23 cellular contexts compared by ENCODE assay signal in the genomic region with DNA sequence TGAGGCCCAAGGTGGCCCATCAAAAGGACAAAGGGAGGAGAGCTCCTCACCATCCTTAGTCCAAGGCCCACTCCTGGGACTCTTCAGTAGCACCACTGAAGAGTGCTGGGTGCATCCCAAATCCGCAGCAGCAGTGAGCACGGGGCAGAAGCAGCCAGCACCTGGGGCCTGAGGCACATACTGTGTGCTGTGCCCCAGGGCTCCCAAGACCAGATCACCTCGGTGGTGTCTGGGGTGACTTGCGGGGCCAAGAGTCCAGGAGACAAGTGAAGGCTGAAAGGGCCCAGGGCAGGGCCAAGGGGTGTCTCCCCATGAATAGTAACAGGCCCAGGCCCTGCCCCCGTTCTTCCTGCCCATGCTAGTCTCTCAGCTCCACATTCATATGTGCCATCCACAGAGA. TPM values are rescaled to one million over a fixed set of nuclear protein-coding genes. Genes with fewer than 3 reads are reported as not detected.
A peak's percentile ranks its signal among the peaks of the same experiment; 100 is the strongest.
DNase-seq lines count a peak whose midpoint lies in the region; ATAC-seq, FAIRE-seq and TF ChIP-seq lines count a peak whose summit lies in the region.
"Had no signal": no experiment of that assay in that cellular context is flagged by ENCODE, and none has a peak within 500 bp of the region (broad histone marks: within the 10 kb centered on the region; RNA-seq: fewer than 3 reads in every experiment).

No MANE protein-coding gene starts in this region.

- no peak overlapping the region for H2AFZ ChIP-seq in GM12878 (ENCODE audit: control insufficient read depth, low read depth, low read length)
- no peak overlapping the region for H2AFZ ChIP-seq in neuronal stem cell (ENCODE audit: low read length)
- H2AFZ ChIP-seq in OCI-LY7 (ENCODE audit: low read length) = no peak overlapping the region
- H2AFZ ChIP-seq: PC-9 had no signal

- in situ Hi-C loops in GM12878 (cut with MboI) = no loop called here

- H2BK12ac ChIP-seq in neuronal stem cell (ENCODE audit: low read length) = no peak overlapping the region

- H3K4me3 Mint-ChIP-seq in activated CD8-positive, alpha-beta T cell treated with anti-CD3 and anti-CD28 coated beads for 36 hours = no peak overlapping the region
- no peak overlapping the region for H3K4me3 Mint-ChIP-seq in activated CD8-positive, alpha-beta T cell treated with anti-CD3 and anti-CD28 coated beads, Interleukin-2, amount 10 ng/mL, durations not matched to agents 7 days and 5 days
- no peak overlapping the region for H3K4me3 Mint-ChIP-seq in stimulated activated memory B cell treated with anti-CD40 and anti-IgM and Interleukin-4, amounts not matched to agents 10 μg/mL and 1 μg/mL and 100 μg/mL, for 72 hours
- H3K4me3 Mint-ChIP-seq: B cell had no signal

- TF ChIP-seq RAD21 in GM12878 (IDR thresholded peaks at IDR 0.05; ENCODE audit: insufficient read depth, low read depth, low read length) = no peak

- TF ChIP-seq CTCF in activated CD8-positive, alpha-beta T cell treated with anti-CD3 and anti-CD28 coated beads for 36 hours (IDR thresholded peaks at IDR 0.05) = no peak
- TF ChIP-seq CTCF in GM12878 (IDR thresholded peaks at IDR 0.05 in 2 of 3, conservative IDR thresholded peaks at IDR 0.05 in 1 of 3; ENCODE audit: control insufficient read depth in 2 of 3, extremely low read depth in 1 of 3, insufficient read depth in 1 of 3, low read depth in 3 of 3, low read length in 3 of 3) (no peak), OCI-LY7 (conservative IDR thresholded peaks at IDR 0.05; ENCODE audit: low read length) (no peak)

- H3K9ac ChIP-seq in GM12878 (ENCODE audit: control insufficient read depth, insufficient read depth, low read length) = no peak overlapping the region
- H3K9ac ChIP-seq in neuronal stem cell (ENCODE audit: low read depth, low read length, poor library complexity) = no peak overlapping the region

- H3K79me1 ChIP-seq in neuronal stem cell (ENCODE audit: low read depth, low read length) = no peaks in the 10 kb centered on the region

- peaks cover 10% of the 10 kb centered on the region for H3K27me3 Mint-ChIP-seq in activated CD8-positive, alpha-beta T cell treated with anti-CD3 and anti-CD28 coated beads for 36 hours
- H3K27me3 Mint-ChIP-seq in activated CD8-positive, alpha-beta T cell treated with anti-CD3 and anti-CD28 coated beads, Interleukin-2, amount 10 ng/mL, durations not matched to agents 7 days and 5 days (ENCODE audit: low read depth) = peaks cover 17% of the 10 kb centered on the region
- peaks cover 18% of the 10 kb centered on the region for H3K27me3 Mint-ChIP-seq in stimulated activated memory B cell treated with anti-CD40 and anti-IgM and Interleukin-4, amounts not matched to agents 10 μg/mL and 1 μg/mL and 100 μg/mL, for 72 hours

- H3K18ac ChIP-seq in neuronal stem cell (ENCODE audit: low read length) = peak overlapping the region; percentile 44

- TF ChIP-seq POLR2A in GM12878 (IDR thresholded peaks at IDR 0.05; ENCODE audit: low read depth, low read length) = no peak

- H3K4me1 Mint-ChIP-seq in activated CD8-positive, alpha-beta T cell treated with anti-CD3 and anti-CD28 coated beads for 36 hours (ENCODE audit: low read depth) = no peaks in the 10 kb centered on the region
- H3K4me1 Mint-ChIP-seq in activated CD8-positive, alpha-beta T cell treated with anti-CD3 and anti-CD28 coated beads, Interleukin-2, amount 10 ng/mL, durations not matched to agents 7 days and 5 days (ENCODE audit: low read depth) = no peaks in the 10 kb centered on the region
- no peaks in the 10 kb centered on the region for H3K4me1 Mint-ChIP-seq in stimulated activated memory B cell treated with anti-CD40 and anti-IgM and Interleukin-4, amounts not matched to agents 10 μg/mL and 1 μg/mL and 100 μg/mL, for 72 hours

- H3K14ac ChIP-seq in neuronal stem cell (ENCODE audit: low read length) = no peak overlapping the region

- no peaks in the 10 kb centered on the region; a peak in 2 of 4 replicates for H3K27me3 ChIP-seq in GM12878 (replicated peaks in 1 of 2; ENCODE audit: control insufficient read depth in 2 of 2, insufficient read depth in 2 of 2, low read length in 1 of 2)
- peaks cover 0 to 25% (median 0%) of the 10 kb centered on the region in 3 experiments for H3K27me3 ChIP-seq in neuronal stem cell (ENCODE audit: control insufficient read depth in 3 of 3, insufficient read depth in 3 of 3, low read depth in 1 of 3, low read length in 3 of 3)
- H3K27me3 ChIP-seq: SJSA1 had no signal

- POLR2A ChIA-PET in activated CD8-positive, alpha-beta T cell treated with anti-CD3 and anti-CD28 coated beads for 36 hours (lab: Charles Lee) = no interaction called here
- POLR2A ChIA-PET in activated CD8-positive, alpha-beta T cell treated with anti-CD3 and anti-CD28 coated beads, Interleukin-2, amount 10 ng/mL, durations not matched to agents 7 days and 5 days (lab: Charles Lee) = no interaction called here
- POLR2A ChIA-PET in GM12878 (lab: Charles Lee) (no interaction called here), OCI-LY7 (lab: Charles Lee) (no interaction called here)

- no peaks in the 10 kb centered on the region for H3K79me2 ChIP-seq in GM12878 (ENCODE audit: control insufficient read depth, insufficient read depth, low read length)
- H3K79me2 ChIP-seq in OCI-LY7 (ENCODE audit: insufficient read depth, low read depth, low read length) = no peaks in the 10 kb centered on the region

- H3K36me3 Mint-ChIP-seq in activated CD8-positive, alpha-beta T cell treated with anti-CD3 and anti-CD28 coated beads for 36 hours (ENCODE audit: low read depth) = no peaks in the 10 kb centered on the region
- H3K36me3 Mint-ChIP-seq in activated CD8-positive, alpha-beta T cell treated with anti-CD3 and anti-CD28 coated beads, Interleukin-2, amount 10 ng/mL, durations not matched to agents 7 days and 5 days (ENCODE audit: low read depth) = no peaks in the 10 kb centered on the region
- H3K36me3 Mint-ChIP-seq in stimulated activated memory B cell treated with anti-CD40 and anti-IgM and Interleukin-4, amounts not matched to agents 10 μg/mL and 1 μg/mL and 100 μg/mL, for 72 hours = no peaks in the 10 kb centered on the region

- no peaks in the 10 kb centered on the region for H3K9me2 ChIP-seq in OCI-LY7 (ENCODE audit: insufficient read depth, low read length)

- no peaks in the 10 kb centered on the region for H3K9me3 ChIP-seq in GM12878 (replicated peaks; ENCODE audit: control insufficient read depth, insufficient read depth, low read length)
- H3K9me3 ChIP-seq in neuronal stem cell (replicated peaks in 1 of 2; ENCODE audit: control insufficient read depth in 2 of 2, insufficient read depth in 1 of 2, low read depth in 1 of 2, low read length in 2 of 2) = no peaks in the 10 kb centered on the region
- no peaks in the 10 kb centered on the region for H3K9me3 ChIP-seq in OCI-LY7 (ENCODE audit: low read length)
- H3K9me3 ChIP-seq: SJSA1 had no signal

- no peaks in the 10 kb centered on the region for H3K9me3 Mint-ChIP-seq in activated CD8-positive, alpha-beta T cell treated with anti-CD3 and anti-CD28 coated beads for 36 hours
- no peaks in the 10 kb centered on the region for H3K9me3 Mint-ChIP-seq in activated CD8-positive, alpha-beta T cell treated with anti-CD3 and anti-CD28 coated beads, Interleukin-2, amount 10 ng/mL, durations not matched to agents 7 days and 5 days (ENCODE audit: insufficient read depth)
- H3K9me3 Mint-ChIP-seq in stimulated activated memory B cell treated with anti-CD40 and anti-IgM and Interleukin-4, amounts not matched to agents 10 μg/mL and 1 μg/mL and 100 μg/mL, for 72 hours = no peaks in the 10 kb centered on the region

- H2BK120ac ChIP-seq in neuronal stem cell (ENCODE audit: low read depth, low read length) = peak overlapping the region; percentile 6

- BruUV-seq in GM12878 (replicated peaks; lab: Mats Ljungman, UMichigan) (no TSS peak), OCI-LY7 (replicated peaks; lab: Mats Ljungman, UMichigan) (no TSS peak)

- RAD21 ChIA-PET in GM12878 (lab: Charles Lee; ENCODE audit: unreplicated experiment) = interaction anchor here (0.7 kb wide), 1 partner anchor 107 kb away, joined by 3 read pairs; no protein-coding TSS in a partner anchor

- peak overlapping the region; percentile 65 for H2BK15ac ChIP-seq in neuronal stem cell (ENCODE audit: low read length)

- H3K27ac Mint-ChIP-seq in activated CD8-positive, alpha-beta T cell treated with anti-CD3 and anti-CD28 coated beads for 36 hours = peak overlapping the region; percentile 25
- H3K27ac Mint-ChIP-seq in activated CD8-positive, alpha-beta T cell treated with anti-CD3 and anti-CD28 coated beads, Interleukin-2, amount 10 ng/mL, durations not matched to agents 7 days and 5 days = no peak overlapping the region
- H3K27ac Mint-ChIP-seq in stimulated activated memory B cell treated with anti-CD40 and anti-IgM and Interleukin-4, amounts not matched to agents 10 μg/mL and 1 μg/mL and 100 μg/mL, for 72 hours = no peak overlapping the region
- H3K27ac Mint-ChIP-seq: B cell had no signal

- FAIRE-seq in GM12878 (lab: Jason Lieb, UNC) = no peak
- FAIRE-seq: D721Med, GM18507 had no signal

- SMC1A ChIA-PET in GM12878 (lab: Charles Lee; ENCODE audit: uncharacterized antibody, unreplicated experiment) = interaction anchor here (0.6 kb wide), 1 partner anchor 442 kb away, joined by 4 read pairs; no protein-coding TSS in a partner anchor

- DNase-seq in activated CD8-positive, alpha-beta T cell treated with anti-CD3 and anti-CD28 coated beads for 36 hours = no peak
- DNase-seq in activated CD8-positive, alpha-beta T cell treated with anti-CD3 and anti-CD28 coated beads, Interleukin-2, amount 10 ng/mL, durations not matched to agents 7 days and 5 days = no peak
- DNase-seq in GM12878 (ENCODE audit: low read depth, low spot score) = no peak
- no peak for DNase-seq in neuronal stem cell (ENCODE audit: low spot score)
- DNase-seq in OCI-LY7 (ENCODE audit: low spot score) = no peak
- DNase-seq in COLO668 (lab: John Stamatoyannopoulos, UW; ENCODE audit: unreplicated experiment) = no peak
- DNase-seq: GOT3, HCEC 1CT, KBM-7, MM.1S, NCI-H2029, NCI-H446, NCI-H524 treated with DMSO at 0.1 percent for 48 hours, NCI-H774, PC-9 had no signal

- peak overlapping the region; percentile 47 for H2AK5ac ChIP-seq in neuronal stem cell (ENCODE audit: low read depth, low read length)

- H3K4me3 ChIP-seq in GM12878 = no peak overlapping the region
- H3K4me3 ChIP-seq in neuronal stem cell (ENCODE audit: low read length in 2 of 2) = no peak overlapping the region
- no peak overlapping the region for H3K4me3 ChIP-seq in OCI-LY7 (ENCODE audit: low read depth, low read length, poor library complexity, severe bottlenecking)
- H3K4me3 ChIP-seq: PC-9, SJSA1 had no signal

- H4K91ac ChIP-seq in neuronal stem cell (ENCODE audit: low read depth, low read length, poor library complexity) = no peak overlapping the region

- H3K4me1 ChIP-seq in GM12878 (ENCODE audit: control insufficient read depth, insufficient read depth, low read length) = no peaks in the 10 kb centered on the region
- H3K4me1 ChIP-seq in neuronal stem cell (ENCODE audit: control insufficient read depth in 2 of 2, insufficient read depth in 1 of 2, low read depth in 1 of 2, low read length in 2 of 2) = no peaks in the 10 kb centered on the region
- H3K4me1 ChIP-seq in OCI-LY7 (ENCODE audit: insufficient read depth, low read length, poor library complexity, severe bottlenecking) = no peaks in the 10 kb centered on the region

- H2BK5ac ChIP-seq in neuronal stem cell (ENCODE audit: low read length) = peak overlapping the region; percentile 1

- H3K36me3 ChIP-seq in GM12878 (ENCODE audit: control insufficient read depth in 2 of 2, insufficient read depth in 2 of 2, low read length in 1 of 2) (no peaks in the 10 kb centered on the region), neuronal stem cell (replicated peaks in 1 of 2; ENCODE audit: control insufficient read depth in 2 of 2, insufficient read depth in 2 of 2, low read length in 2 of 2) (no peaks in the 10 kb centered on the region), OCI-LY7 (ENCODE audit: insufficient read depth, low read length) (no peaks in the 10 kb centered on the region)
- H3K36me3 ChIP-seq: SJSA1 had no signal

- H4K8ac ChIP-seq in neuronal stem cell (ENCODE audit: low read depth, low read length) = no peak overlapping the region

- no peak overlapping the region for H3K23ac ChIP-seq in neuronal stem cell (ENCODE audit: low read depth, low read length, poor library complexity)

- H4K20me1 ChIP-seq in GM12878 (ENCODE audit: control insufficient read depth, insufficient read depth) (no peaks in the 10 kb centered on the region), OCI-LY7 (ENCODE audit: insufficient read depth, low read length) (no peaks in the 10 kb centered on the region)

- intact Hi-C loops in activated CD8-positive, alpha-beta T cell treated with anti-CD3 and anti-CD28 coated beads for 36 hours (cut with micrococcal nuclease) = no loop called here
- intact Hi-C loops in GM12878 (cut with micrococcal nuclease; ENCODE audit: unreplicated experiment) (no loop called here), OCI-LY7 (cut with micrococcal nuclease; ENCODE audit: unreplicated experiment) (no loop called here)

- H3K4ac ChIP-seq in neuronal stem cell (ENCODE audit: low read length) = no peak overlapping the region

- TF ChIP-seq EP300 in GM12878 (IDR thresholded peaks at IDR 0.05; ENCODE audit: borderline replicate concordance in 1 of 2, control insufficient read depth in 1 of 2, low read depth in 2 of 2, low read length in 2 of 2) = no peak

- H3K4me2 ChIP-seq in GM12878 (ENCODE audit: control insufficient read depth, insufficient read depth) = no peak overlapping the region
- H3K4me2 ChIP-seq in neuronal stem cell (ENCODE audit: insufficient read depth, low read length, poor library complexity, severe bottlenecking) = no peak overlapping the region
- no peak overlapping the region for H3K4me2 ChIP-seq in OCI-LY7 (ENCODE audit: low read length)

- 31% methylated on average over 5 of the region's 5 CpGs for WGBS in GM12878 (ENCODE audit: insufficient coverage, insufficient replicate concordance, low lambda C conversion rate, missing lambda C conversion rate)
- WGBS in neuronal stem cell (ENCODE audit: extremely low coverage in 2 of 2, insufficient read length in 2 of 2, insufficient replicate concordance in 1 of 2), 2 donors = no CpG with 5 or more reads among the region's 5 CpGs

- H3K27ac ChIP-seq in GM12878 (ENCODE audit: control insufficient read depth, insufficient read depth) = no peak overlapping the region
- no peak overlapping the region for H3K27ac ChIP-seq in neuronal stem cell (replicated peaks; ENCODE audit: low read length)
- H3K27ac ChIP-seq in OCI-LY7 (ENCODE audit: low read depth, low read length, poor library complexity, severe bottlenecking) = no peak overlapping the region
- H3K27ac ChIP-seq: 22Rv1, PC-9, SJSA1 had no signal

- no peak for ATAC-seq in activated CD8-positive, alpha-beta T cell treated with anti-CD3 and anti-CD28 coated beads for 36 hours
- no peak for ATAC-seq in activated CD8-positive, alpha-beta T cell treated with anti-CD3 and anti-CD28 coated beads, Interleukin-2, amount 10 ng/mL, durations not matched to agents 7 days and 5 days
- ATAC-seq in GM12878 = peak; percentile 20; the same call in 2 of the 3 replicates
- ATAC-seq in stimulated activated memory B cell treated with anti-CD40 and anti-IgM and Interleukin-4, amounts not matched to agents 10 μg/mL and 1 μg/mL and 100 μg/mL, for 72 hours = peak; percentile 24
- ATAC-seq in GM21737 (IDR thresholded peaks at IDR 0.05; ENCODE audit: unreplicated experiment) = no peak
- ATAC-seq: Right ventricle myocardium inferior had no signal

- CTCF ChIA-PET in activated CD8-positive, alpha-beta T cell treated with anti-CD3 and anti-CD28 coated beads for 36 hours (lab: Charles Lee) = no interaction called here
- CTCF ChIA-PET in activated CD8-positive, alpha-beta T cell treated with anti-CD3 and anti-CD28 coated beads, Interleukin-2, amount 10 ng/mL, durations not matched to agents 7 days and 5 days (lab: Charles Lee) = no interaction called here
- CTCF ChIA-PET in GM12878 (lab: Yijun Ruan, JAX) = interaction anchor here (1.6 kb wide), 1 partner anchor 48 kb away, joined by 6 read pairs; no protein-coding TSS in a partner anchor
- CTCF ChIA-PET in OCI-LY7 (lab: Charles Lee; ENCODE audit: unreplicated experiment) = no interaction called here

RNA-seq across cellular contexts. Expression of a gene that starts 59.9 kb away (rescaled TPM):
- 10 to 100 TPM; 92.2 to 98.0 TPM for total RNA-seq in activated CD8-positive, alpha-beta T cell treated with anti-CD3 and anti-CD28 coated beads for 36 hours
- 10 to 100 TPM; 83.9 to 89.1 TPM for total RNA-seq in activated CD8-positive, alpha-beta T cell treated with anti-CD3 and anti-CD28 coated beads, Interleukin-2, amount 10 ng/mL, durations not matched to agents 7 days and 5 days
- total RNA-seq in GM12878 (2013; cell fraction: nucleolus; rRNA removed) = 159 and 167 TPM in 2 replicates
- total RNA-seq in GM12878 (2014; rRNA removed) (156 and 187 TPM in 2 replicates), GM12878 (2014; rRNA removed; fragmentation: Illumina TruSeq; extraction: Trizol) (97.0 and 103 TPM in 2 replicates), GM12878 (2021) (119 and 131 TPM in 2 replicates), OCI-LY7 (2022) (164 and 166 TPM in 2 replicates)
- 66.1 TPM for polyA plus RNA-seq in GM12878 (2011; ENCODE audit: low read depth)
- polyA plus RNA-seq in GM12878 (2011; rRNA removed) (168 and 196 TPM in 2 replicates), GM12878 (2014; fragmentation: Illumina TruSeq; extraction: Trizol) (85.2 and 108 TPM in 2 replicates), GM12878 (2014; fragmentation: Nextera tagmentation; extraction: Ambion mirVana) (10 to 100 TPM; 29.6 to 43.4 TPM), GM12878 (2014; rRNA removed) (128 and 136 TPM in 2 replicates), GM12878 (2016; fragmentation: Nextera tagmentation; extraction: Ambion mirVana) (10 to 100 TPM; 65.6 to 66.1 TPM)
- 155 and 156 TPM in 2 replicates for polyA plus RNA-seq in GM12878 (2011; cell fraction: cytosol; rRNA removed)
- 92.5 and 100 TPM in 2 replicates for polyA plus RNA-seq in GM12878 (2011; cell fraction: nucleus; rRNA removed)
- 82.7 and 115 TPM in 2 replicates for polyA plus RNA-seq in GM12878 (2012)
- polyA minus RNA-seq in GM12878 (2011; rRNA and poly(A)+ RNA removed) = 146 and 169 TPM in 2 replicates
- polyA minus RNA-seq in GM12878 (2011; cell fraction: cytosol; rRNA and poly(A)+ RNA removed) = 78.2 and 84.5 TPM in 2 replicates
- 115 and 158 TPM in 2 replicates for polyA minus RNA-seq in GM12878 (2011; cell fraction: nucleus; rRNA and poly(A)+ RNA removed)
- 183 TPM for polyA plus RNA-seq in neuronal stem cell (2013, experiment 1 of 2)
- polyA plus RNA-seq in neuronal stem cell (2013, experiment 2 of 2) = 199 TPM
- 105 and 122 TPM in 2 replicates for total RNA-seq in OCI-LY7 (2014; rRNA removed; shearing (Covaris generic))

Comparison
In these comparisons a context has a peak if more than half of its experiments do, and no peak if none do; other contexts are left out.
1. ATAC-seq: peak in GM12878 (single experiment) and stimulated activated memory B cell treated with anti-CD40 and anti-IgM and Interleukin-4, amounts not matched to agents 10 μg/mL and 1 μg/mL and 100 μg/mL, for 72 hours (single experiment); none in activated CD8-positive, alpha-beta T cell treated with anti-CD3 and anti-CD28 coated beads for 36 hours (single experiment), activated CD8-positive, alpha-beta T cell treated with anti-CD3 and anti-CD28 coated beads, Interleukin-2, amount 10 ng/mL, durations not matched to agents 7 days and 5 days (single experiment) and GM21737 (single experiment).